ENCODE assay signal across 1 cellular context in genomic region chr14:81433378-81433777, GRCh38.
TF ChIP-seq lines count a peak whose summit lies in the region.

No MANE protein-coding gene starts in this region.

TF ChIP-seq in SK-N-SH, 30 proteins besides CTCF, POLR2A, EP300 and RAD21 (continued from another document):
- no peak for TF ChIP-seq SMC3 (IDR thresholded peaks at IDR 0.05; ENCODE audit: low read depth, low read length)
- no peak for TF ChIP-seq IRF3 (IDR thresholded peaks at IDR 0.05; ENCODE audit: low read depth, low read length)
TF ChIP-seq in SK-N-SH: peak in this region for 1.
